ENCODE assay signal across 5 cellular contexts in the genomic region with DNA sequence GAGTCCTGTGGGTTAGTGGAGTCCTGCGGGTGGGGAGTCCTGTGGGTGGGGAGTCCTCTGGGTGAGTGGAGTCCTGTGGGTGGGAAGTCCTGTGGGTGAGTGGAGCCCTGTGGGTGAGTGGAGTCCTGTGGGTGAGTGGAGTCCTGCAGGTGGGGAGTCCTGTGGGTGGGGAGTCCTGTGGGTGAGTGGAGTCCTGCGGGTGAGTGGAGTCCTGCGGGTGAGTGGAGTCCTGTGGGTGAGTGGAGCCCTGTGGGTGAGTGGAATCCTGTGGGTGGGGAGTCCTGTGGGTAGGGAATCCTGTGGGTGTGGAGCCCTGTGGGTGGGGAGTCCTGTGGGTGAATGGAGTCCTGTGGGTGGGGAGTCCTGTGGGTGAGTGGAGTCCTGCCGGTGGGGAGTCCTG. TPM values are rescaled to one million over a fixed set of nuclear protein-coding genes. Genes with fewer than 3 reads are reported as not detected.
"Had no signal": no experiment of that assay in that cellular context is flagged by ENCODE, and none has a peak within 500 bp of the region (broad histone marks: within the 10 kb centered on the region; RNA-seq: fewer than 3 reads in every experiment).

No MANE protein-coding gene starts in this region.

RNA-seq across cellular contexts. Expression of a gene that starts 19.0 kb away (rescaled TPM):
- total RNA-seq: LHCN-M2, MCF 10A, PC-3, Right ventricle myocardium superior, SJSA1 had no signal

RNA-seq across cellular contexts. Expression of a gene that starts 42.3 kb away (rescaled TPM):
- total RNA-seq: MCF 10A had no signal
